ENCODE assay signal across 8 cellular contexts in genomic region chr12:75479963-75480461, GRCh38. TPM values are rescaled to one million over a fixed set of nuclear protein-coding genes. Genes with fewer than 3 reads are reported as not detected.
A peak's percentile ranks its signal among the peaks of the same experiment; 100 is the strongest.
DNase-seq lines count a peak whose midpoint lies in the region; ATAC-seq and TF ChIP-seq lines count a peak whose summit lies in the region.

No MANE protein-coding gene starts in this region.

- H3K4me1 ChIP-seq in thoracic aorta (ENCODE audit: control insufficient read depth in 1 of 2, low read depth in 2 of 2): peaks cover 21 to 37% of the 10 kb centered on the region in 2 donors

- H3K4me3 Mint-ChIP-seq in activated naive CD4-positive, alpha-beta T cell treated with anti-CD3 and anti-CD28 coated beads for 36 hours: peak overlapping the region; percentile 87
- H3K4me3 Mint-ChIP-seq in activated T-helper 17 cell treated with anti-CD3 and anti-CD28 coated beads, Interleukin-2, amount 50 U/mL, for 72 hours: peak overlapping the region; percentile 97

- intact Hi-C loops in activated naive CD4-positive, alpha-beta T cell treated with anti-CD3 and anti-CD28 coated beads for 36 hours (cut with micrococcal nuclease): loop anchor here (1.0 to 10.0 kb wide), 13 partner anchors 9 to 1585 kb away; partner anchors contain the start of genes BBS10, E2F7, GLIPR1L1 and GLIPR1L2

- peak overlapping the region; percentile 77 for H3K4me3 ChIP-seq in thoracic aorta

- H3K9me3 Mint-ChIP-seq in activated naive CD4-positive, alpha-beta T cell treated with anti-CD3 and anti-CD28 coated beads for 36 hours: no peaks in the 10 kb centered on the region
- H3K9me3 Mint-ChIP-seq in activated T-helper 17 cell treated with anti-CD3 and anti-CD28 coated beads, Interleukin-2, amount 50 U/mL, for 72 hours: no peaks in the 10 kb centered on the region

- DNase-seq in activated naive CD4-positive, alpha-beta T cell treated with anti-CD3 and anti-CD28 coated beads for 36 hours: no peak
- DNase-seq in activated naive CD4-positive, alpha-beta T cell treated with Interleukin-2 at 50 U/mL for 16 hours: no peak
- peak; percentile 84 for DNase-seq in kidney tubule cell (ENCODE audit: low spot score)
- DNase-seq in thoracic aorta (ENCODE audit: low spot score): no peak
- DNase-seq in GOT3 (lab: John Stamatoyannopoulos, UW): no peak
- DNase-seq in cortex of kidney (lab: John Stamatoyannopoulos, UW): no peak

- peak overlapping the region; percentile 82 for H3K27ac Mint-ChIP-seq in activated naive CD4-positive, alpha-beta T cell treated with anti-CD3 and anti-CD28 coated beads for 36 hours
- H3K27ac Mint-ChIP-seq in activated T-helper 17 cell treated with anti-CD3 and anti-CD28 coated beads, Interleukin-2, amount 50 U/mL, for 72 hours: peak overlapping the region; percentile 99

- no peaks in the 10 kb centered on the region for H3K27me3 ChIP-seq in thoracic aorta (replicated peaks; ENCODE audit: insufficient read depth)

- no peaks in the 10 kb centered on the region for H3K36me3 Mint-ChIP-seq in activated naive CD4-positive, alpha-beta T cell treated with anti-CD3 and anti-CD28 coated beads for 36 hours (ENCODE audit: low read depth)
- peaks cover 54% of the 10 kb centered on the region for H3K36me3 Mint-ChIP-seq in activated T-helper 17 cell treated with anti-CD3 and anti-CD28 coated beads, Interleukin-2, amount 50 U/mL, for 72 hours (ENCODE audit: low read depth)

- ATAC-seq in HG03108 (IDR thresholded peaks at IDR 0.05; ENCODE audit: unreplicated experiment) (peak; percentile 38), thoracic aorta (ENCODE audit: insufficient number of reproducible peaks, low FRiP score, low read depth) (peak; percentile 29)
- ATAC-seq in activated T-helper 17 cell treated with anti-CD3 and anti-CD28 coated beads, Interleukin-2, amount 50 U/mL, for 72 hours (replicated peaks): peak; percentile 37

- H3K27ac ChIP-seq in thoracic aorta: peak overlapping the region; percentile 88 to 89

- no peaks in the 10 kb centered on the region for H3K9me3 ChIP-seq in thoracic aorta

- no peak for TF ChIP-seq CTCF in thoracic aorta (IDR thresholded peaks at IDR 0.05)

- no peaks in the 10 kb centered on the region for H3K27me3 Mint-ChIP-seq in activated naive CD4-positive, alpha-beta T cell treated with anti-CD3 and anti-CD28 coated beads for 36 hours (ENCODE audit: low read depth)
- H3K27me3 Mint-ChIP-seq in activated T-helper 17 cell treated with anti-CD3 and anti-CD28 coated beads, Interleukin-2, amount 50 U/mL, for 72 hours: no peaks in the 10 kb centered on the region

- CTCF ChIA-PET in activated naive CD4-positive, alpha-beta T cell treated with anti-CD3 and anti-CD28 coated beads for 36 hours (lab: Charles Lee): interaction anchor here (0.6 to 2.2 kb wide), 6 partner anchors 8 to 679 kb away, joined by 3 to 10 read pairs (median 3); partner anchors contain the start of genes GLIPR1L2 and PHLDA1

- peaks cover 76% of the 10 kb centered on the region for H3K4me1 Mint-ChIP-seq in activated naive CD4-positive, alpha-beta T cell treated with anti-CD3 and anti-CD28 coated beads for 36 hours (ENCODE audit: low read depth)
- H3K4me1 Mint-ChIP-seq in activated T-helper 17 cell treated with anti-CD3 and anti-CD28 coated beads, Interleukin-2, amount 50 U/mL, for 72 hours: peaks cover 45% of the 10 kb centered on the region

- H3K36me3 ChIP-seq in thoracic aorta: no peaks in the 10 kb centered on the region

RNA-seq across cellular contexts. Expression of gene GLIPR1, which starts 0.5 kb away (rescaled TPM):
- total RNA-seq in activated naive CD4-positive, alpha-beta T cell treated with anti-CD3 and anti-CD28 coated beads for 36 hours: 1 to 10 TPM; 1.3 to 1.5 TPM
- total RNA-seq in activated T-helper 17 cell treated with anti-CD3 and anti-CD28 coated beads, Interleukin-2, amount 50 U/mL, for 72 hours: 10 to 100 TPM; 45.9 to 50.2 TPM
- total RNA-seq in thoracic aorta: 100 to 1,000 TPM in 1 of 2 donors, 10 to 100 TPM in 1; 66.9 to 103 TPM

RNA-seq across cellular contexts. Expression of gene KRR1, which starts 31.4 kb away (rescaled TPM):
- 10 to 100 TPM; 81.1 to 83.9 TPM for total RNA-seq in activated naive CD4-positive, alpha-beta T cell treated with anti-CD3 and anti-CD28 coated beads for 36 hours
- total RNA-seq in activated T-helper 17 cell treated with anti-CD3 and anti-CD28 coated beads, Interleukin-2, amount 50 U/mL, for 72 hours: 100 to 1,000 TPM; 113 to 151 TPM
- 10 to 100 TPM; 30.6 to 46.8 TPM for total RNA-seq in thoracic aorta

Comparison
In these comparisons a context has a peak if more than half of its experiments do, and no peak if none do; other contexts are left out.
1. RNA of gene GLIPR1, which starts 0.5 kb away (total RNA-seq): 66.9 to 103 TPM in thoracic aorta and 45.9 to 50.2 TPM in activated T-helper 17 cell treated with anti-CD3 and anti-CD28 coated beads, Interleukin-2, amount 50 U/mL, for 72 hours; 1.3 to 1.5 TPM in activated naive CD4-positive, alpha-beta T cell treated with anti-CD3 and anti-CD28 coated beads for 36 hours; every median in the first group is over 10 times any median in the second.
2. Peak in every context shown above with its lines, with median percentiles within 50 percentile points of each other: ATAC-seq.